ENCODE assay signal across 20 cellular contexts in genomic region chr7:84822941-84823510, GRCh38.
"Had no signal": no experiment of that assay in that cellular context is flagged by ENCODE, and none has a peak within 500 bp of the region (broad histone marks: within the 10 kb centered on the region; RNA-seq: fewer than 3 reads in every experiment).

No MANE protein-coding gene starts in this region.

- ATAC-seq: effector memory CD8-positive, alpha-beta T cell; gastrocnemius medialis; left lobe of liver; natural killer cell; right cardiac atrium had no signal

- H3K36me3 ChIP-seq: esophagus muscularis mucosa, gastrocnemius medialis, neural progenitor cell, ovary, stomach, thoracic aorta had no signal

- H3K4me1 ChIP-seq: gastrocnemius medialis, neural progenitor cell, stomach had no signal

- H3K9me3 ChIP-seq: esophagus muscularis mucosa, gastrocnemius medialis, ovary, stomach, thoracic aorta had no signal

- H3K9ac ChIP-seq: neural progenitor cell had no signal

- H2AFZ ChIP-seq: neural progenitor cell had no signal

- H3K27me3 ChIP-seq: esophagus muscularis mucosa, gastrocnemius medialis, neural progenitor cell, ovary, stomach had no signal

- DNase-seq: effector memory CD8-positive, alpha-beta T cell; gastrocnemius medialis; islet precursor cell; natural killer cell; nucleus accumbens; ovary; right cardiac atrium; small intestine; stimulated activated CD4-positive, alpha-beta T cell treated with anti-CD3 and anti-CD28 coated beads, Interleukin-12 subunit alpha, Interleukin-12 subunit beta, amount 100 ng/mL, for 4 hours; stimulated activated naive CD4-positive, alpha-beta T cell; stomach; substantia nigra; trophoblast cell had no signal

- H3K9me3 Mint-ChIP-seq: neural progenitor cell had no signal

- H3K27ac ChIP-seq: epithelial cell of prostate, esophagus muscularis mucosa, gastrocnemius medialis, neural progenitor cell, ovary, stomach, thoracic aorta had no signal

- H3K4me3 ChIP-seq: esophagus muscularis mucosa, gastrocnemius medialis, neural progenitor cell, ovary, stomach, thoracic aorta had no signal

- H3K4me3 Mint-ChIP-seq: dendritic cell treated with granulocyte-macrophage colony-stimulating factor and Interleukin-4, amounts not matched to agents 40 ng/mL and 50 ng/mL, for 4 days; effector memory CD8-positive, alpha-beta T cell; mesothelial cell of epicardium; natural killer cell; neural progenitor cell had no signal

- H3K4me2 ChIP-seq: neural progenitor cell had no signal

- FAIRE-seq: small intestine had no signal

- H3K4me1 Mint-ChIP-seq: natural killer cell, neural progenitor cell had no signal

- H3K27me3 Mint-ChIP-seq: dendritic cell treated with granulocyte-macrophage colony-stimulating factor and Interleukin-4, amounts not matched to agents 40 ng/mL and 50 ng/mL, for 4 days; effector memory CD8-positive, alpha-beta T cell had no signal

- H3K27ac Mint-ChIP-seq: dendritic cell treated with granulocyte-macrophage colony-stimulating factor and Interleukin-4, amounts not matched to agents 40 ng/mL and 50 ng/mL, for 4 days; effector memory CD8-positive, alpha-beta T cell; mesothelial cell of epicardium; natural killer cell; neural progenitor cell had no signal

- H3K36me3 Mint-ChIP-seq: mesothelial cell of epicardium, natural killer cell, neural progenitor cell had no signal
